In genomic region chr10:73743327-73743904, GRCh38 we compare ENCODE assay signal across 1 cellular context.
A peak's percentile ranks its signal among the peaks of the same experiment; 100 is the strongest.
TF ChIP-seq lines count a peak whose summit lies in the region.

No MANE protein-coding gene starts in this region.

TF ChIP-seq in SK-N-SH treated with all-trans-retinoic acid at 6 μM for 48 hours, 23 proteins besides CTCF, POLR2A, EP300 and RAD21 (continued from another document):
- TF ChIP-seq PPARA (CRISPR knock-in tag; IDR thresholded peaks at IDR 0.05; ENCODE audit: borderline replicate concordance): 0 out of 2 replicates have a peak, but pooled peaks have one; percentile 36
- peak; percentile 98 for TF ChIP-seq SNAI2 (CRISPR knock-in tag; IDR thresholded peaks at IDR 0.05)
- TF ChIP-seq CSDC2 (CRISPR knock-in tag; IDR thresholded peaks at IDR 0.05): peak; percentile 97
- peak; percentile 19; the same call in 1 of the 2 replicates for TF ChIP-seq ZFP30 (CRISPR knock-in tag; IDR thresholded peaks at IDR 0.05)
- peak; percentile 46; the same call in 1 of the 2 replicates for TF ChIP-seq ZNF8 (CRISPR knock-in tag; IDR thresholded peaks at IDR 0.05)
- TF ChIP-seq, protein P1, sequence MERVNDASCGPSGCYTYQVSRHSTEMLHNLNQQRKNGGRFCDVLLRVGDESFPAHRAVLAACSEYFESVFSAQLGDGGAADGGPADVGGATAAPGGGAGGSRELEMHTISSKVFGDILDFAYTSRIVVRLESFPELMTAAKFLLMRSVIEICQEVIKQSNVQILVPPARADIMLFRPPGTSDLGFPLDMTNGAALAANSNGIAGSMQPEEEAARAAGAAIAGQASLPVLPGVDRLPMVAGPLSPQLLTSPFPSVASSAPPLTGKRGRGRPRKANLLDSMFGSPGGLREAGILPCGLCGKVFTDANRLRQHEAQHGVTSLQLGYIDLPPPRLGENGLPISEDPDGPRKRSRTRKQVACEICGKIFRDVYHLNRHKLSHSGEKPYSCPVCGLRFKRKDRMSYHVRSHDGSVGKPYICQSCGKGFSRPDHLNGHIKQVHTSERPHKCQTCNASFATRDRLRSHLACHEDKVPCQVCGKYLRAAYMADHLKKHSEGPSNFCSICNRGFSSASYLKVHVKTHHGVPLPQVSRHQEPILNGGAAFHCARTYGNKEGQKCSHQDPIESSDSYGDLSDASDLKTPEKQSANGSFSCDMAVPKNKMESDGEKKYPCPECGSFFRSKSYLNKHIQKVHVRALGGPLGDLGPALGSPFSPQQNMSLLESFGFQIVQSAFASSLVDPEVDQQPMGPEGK (CRISPR knock-in tag; IDR thresholded peaks at IDR 0.05; ENCODE audit: borderline replicate concordance): 0 out of 2 replicates have a peak, but pooled peaks have one; percentile 48
- TF ChIP-seq, protein P2, sequence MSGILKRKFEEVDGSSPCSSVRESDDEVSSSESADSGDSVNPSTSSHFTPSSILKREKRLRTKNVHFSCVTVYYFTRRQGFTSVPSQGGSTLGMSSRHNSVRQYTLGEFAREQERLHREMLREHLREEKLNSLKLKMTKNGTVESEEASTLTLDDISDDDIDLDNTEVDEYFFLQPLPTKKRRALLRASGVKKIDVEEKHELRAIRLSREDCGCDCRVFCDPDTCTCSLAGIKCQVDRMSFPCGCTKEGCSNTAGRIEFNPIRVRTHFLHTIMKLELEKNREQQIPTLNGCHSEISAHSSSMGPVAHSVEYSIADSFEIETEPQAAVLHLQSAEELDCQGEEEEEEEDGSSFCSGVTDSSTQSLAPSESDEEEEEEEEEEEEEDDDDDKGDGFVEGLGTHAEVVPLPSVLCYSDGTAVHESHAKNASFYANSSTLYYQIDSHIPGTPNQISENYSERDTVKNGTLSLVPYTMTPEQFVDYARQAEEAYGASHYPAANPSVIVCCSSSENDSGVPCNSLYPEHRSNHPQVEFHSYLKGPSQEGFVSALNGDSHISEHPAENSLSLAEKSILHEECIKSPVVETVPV (CRISPR knock-in tag; IDR thresholded peaks at IDR 0.05): peak; percentile 80
- peak; percentile 73; the same call in 1 of the 2 replicates for TF ChIP-seq GLIS3 (CRISPR knock-in tag; IDR thresholded peaks at IDR 0.05)
- TF ChIP-seq TOX (CRISPR knock-in tag; IDR thresholded peaks at IDR 0.05; ENCODE audit: borderline replicate concordance): peak; percentile 86
- TF ChIP-seq ZNF565 (CRISPR knock-in tag; conservative IDR thresholded peaks at IDR 0.05; ENCODE audit: low read depth): peak; percentile 78; the same call in 1 of the 2 replicates
- TF ChIP-seq ZFP3 (CRISPR knock-in tag; IDR thresholded peaks at IDR 0.05): peak; percentile 87
